18 cellular contexts compared by ENCODE assay signal in genomic region chr11:28627690-28628255, GRCh38.
DNase-seq lines count a peak whose midpoint lies in the region; ATAC-seq and TF ChIP-seq lines count a peak whose summit lies in the region.
"Had no signal": no experiment of that assay in that cellular context is flagged by ENCODE, and none has a peak within 500 bp of the region (broad histone marks: within the 10 kb centered on the region; RNA-seq: fewer than 3 reads in every experiment).

No MANE protein-coding gene starts in this region.

- H3K9ac ChIP-seq in neural cell (ENCODE audit: low read length) = no peak overlapping the region
- H3K9ac ChIP-seq: KMS-11 had no signal

- H3K27ac ChIP-seq in GM23338 (ENCODE audit: low read depth) (no peak overlapping the region), neural cell (ENCODE audit: low read length) (no peak overlapping the region)
- H3K27ac ChIP-seq: KMS-11, SJCRH30 had no signal

- no peaks in the 10 kb centered on the region for H3F3A ChIP-seq in GM23338 (replicated peaks; ENCODE audit: low read depth)
- H3F3A ChIP-seq in neural cell (ENCODE audit: insufficient read depth, low read length, poor library complexity, severe bottlenecking) = peaks cover 9% of the 10 kb centered on the region

- H3K4me3 Mint-ChIP-seq in GM23338 = no peak overlapping the region
- no peak overlapping the region for H3K4me3 Mint-ChIP-seq in activated T-cell treated with anti-CD3 and anti-CD28 coated beads, Interleukin-2, amount 50 U/mL, for 72 hours

- no peak for DNase-seq in GM23338 (ENCODE audit: low spot score)
- peak; percentile 45 for DNase-seq in NCI-H1417 treated with DMSO at 0.1 percent for 48 hours (lab: John Stamatoyannopoulos, UW)
- DNase-seq in NCI-H69 (lab: John Stamatoyannopoulos, UW) = peak; percentile 8
- DNase-seq in GM13976 (ENCODE audit: low spot score) = no peak
- DNase-seq in activated CD4-positive, alpha-beta T cell treated with anti-CD3 and anti-CD28 coated beads for 4 hours = no peak
- no peak for DNase-seq in activated T-cell treated with anti-CD3 and anti-CD28 coated beads, Interleukin-2, amount 50 U/mL, for 72 hours
- DNase-seq: C1 segment of cervical spinal cord, GDM1, GOT3, NCI-H1048, NCI-H187 treated with DMSO at 0.1 percent for 48 hours, NCI-H526, PC-3, SJCRH30 had no signal

- H3K4me2 ChIP-seq in GM23338 = no peak overlapping the region
- no peak overlapping the region for H3K4me2 ChIP-seq in neural cell (ENCODE audit: low read length)
- H3K4me2 ChIP-seq: A549, KMS-11 had no signal

- H3K27ac Mint-ChIP-seq in GM23338 = no peak overlapping the region
- no peak overlapping the region for H3K27ac Mint-ChIP-seq in activated T-cell treated with anti-CD3 and anti-CD28 coated beads, Interleukin-2, amount 50 U/mL, for 72 hours

- TF ChIP-seq RAD21 in neural cell (conservative IDR thresholded peaks at IDR 0.05) = no peak

- H4K20me1 ChIP-seq in GM23338 (replicated peaks; ENCODE audit: insufficient read depth) (no peaks in the 10 kb centered on the region), neural cell (ENCODE audit: insufficient read depth) (no peaks in the 10 kb centered on the region)

- TF ChIP-seq CTCF in GM23338 (conservative IDR thresholded peaks at IDR 0.05; ENCODE audit: low read depth in 2 of 2) (no peak), neural cell (IDR thresholded peaks at IDR 0.05; ENCODE audit: poor library complexity, severe bottlenecking) (no peak), GM13976 (IDR thresholded peaks at IDR 0.05; ENCODE audit: borderline replicate concordance, control extremely low read depth, extremely low read depth, insufficient read depth, missing control alignments) (no peak)

- H3K36me3 Mint-ChIP-seq in GM23338 (ENCODE audit: low read depth) = no peaks in the 10 kb centered on the region
- H3K36me3 Mint-ChIP-seq in activated T-cell treated with anti-CD3 and anti-CD28 coated beads, Interleukin-2, amount 50 U/mL, for 72 hours (ENCODE audit: insufficient read depth in 2 of 2) = no peaks in the 10 kb centered on the region

- H3K27me3 Mint-ChIP-seq in GM23338 (ENCODE audit: insufficient read depth, low read depth, poor library complexity) = peaks cover 2% of the 10 kb centered on the region
- no peaks in the 10 kb centered on the region for H3K27me3 Mint-ChIP-seq in activated T-cell treated with anti-CD3 and anti-CD28 coated beads, Interleukin-2, amount 50 U/mL, for 72 hours (ENCODE audit: low read depth)

- H3K9me2 ChIP-seq in GM23338 (ENCODE audit: insufficient read depth) (peaks cover 7% of the 10 kb centered on the region; the same call in 1 of the 2 replicates), neural cell (ENCODE audit: insufficient read depth, low read length) (no peaks in the 10 kb centered on the region)

- H3K9me3 Mint-ChIP-seq in GM23338 = no peaks in the 10 kb centered on the region
- H3K9me3 Mint-ChIP-seq in activated T-cell treated with anti-CD3 and anti-CD28 coated beads, Interleukin-2, amount 50 U/mL, for 72 hours = peaks cover 1 to 7% of the 10 kb centered on the region in 2 donors

- H3K4me1 Mint-ChIP-seq in GM23338 = peaks cover 17% of the 10 kb centered on the region
- no peaks in the 10 kb centered on the region for H3K4me1 Mint-ChIP-seq in activated T-cell treated with anti-CD3 and anti-CD28 coated beads, Interleukin-2, amount 50 U/mL, for 72 hours (ENCODE audit: low read depth)

- in situ Hi-C loops in GM13976 (cut with MboI; ENCODE audit: low sequenced_read_pairs, unreplicated experiment) = no loop called here

- TF ChIP-seq EP300 in neural cell (conservative IDR thresholded peaks at IDR 0.05; ENCODE audit: poor library complexity, severe bottlenecking) = peak; percentile 67

- H3K4me1 ChIP-seq in GM23338 (ENCODE audit: insufficient read depth) = no peaks in the 10 kb centered on the region
- H3K4me1 ChIP-seq: SJCRH30 had no signal

- ATAC-seq in GM23338 = peak; percentile 64
- ATAC-seq in activated T-cell treated with anti-CD3 and anti-CD28 coated beads, Interleukin-2, amount 50 U/mL, for 72 hours (replicated peaks in 1 of 2) = no peak
- ATAC-seq: A549, GM12878, PC-3 had no signal

- no peaks in the 10 kb centered on the region for H3K27me3 ChIP-seq in GM23338 (ENCODE audit: insufficient read depth)
- peaks cover 55% of the 10 kb centered on the region for H3K27me3 ChIP-seq in neural cell (ENCODE audit: insufficient read depth, low read depth, low read length)

- H2AFZ ChIP-seq in GM23338 (no peak overlapping the region), neural cell (ENCODE audit: low read depth, low read length) (no peak overlapping the region)

- H3K36me3 ChIP-seq in GM23338 (ENCODE audit: insufficient read depth) (no peaks in the 10 kb centered on the region), neural cell (ENCODE audit: insufficient read depth, low read length) (no peaks in the 10 kb centered on the region)
- H3K36me3 ChIP-seq: SJCRH30 had no signal

- H3K4me3 ChIP-seq in GM23338 = no peak overlapping the region
- no peak overlapping the region for H3K4me3 ChIP-seq in neural cell (ENCODE audit: low read length)
- H3K4me3 ChIP-seq: A549, GM12878, SJCRH30 had no signal

- no peaks in the 10 kb centered on the region for H3K9me3 ChIP-seq in neural cell (ENCODE audit: low read length)
- H3K9me3 ChIP-seq: SJCRH30 had no signal

- no peaks in the 10 kb centered on the region for H3K79me2 ChIP-seq in GM23338 (replicated peaks; ENCODE audit: insufficient read depth)
- no peaks in the 10 kb centered on the region for H3K79me2 ChIP-seq in neural cell (replicated peaks; ENCODE audit: insufficient read depth, low read length)

TF ChIP-seq in neural cell, 6 proteins besides CTCF, POLR2A, EP300 and RAD21:
- no peak for TF ChIP-seq EZH2 (IDR thresholded peaks at IDR 0.05; ENCODE audit: borderline replicate concordance, insufficient read depth, low read length, poor library complexity, severe bottlenecking)
- TF ChIP-seq POLR2AphosphoS5 (IDR thresholded peaks at IDR 0.05) = peak; percentile 94
- TF ChIP-seq TAF1 (IDR thresholded peaks at IDR 0.05; ENCODE audit: low read depth) = no peak
- peak; percentile 37 for TF ChIP-seq REST (IDR thresholded peaks at IDR 0.05; ENCODE audit: borderline replicate concordance)
TF ChIP-seq in neural cell: peak in this region for 2.

Comparison
In these comparisons a context has a peak if more than half of its experiments do, and no peak if none do; other contexts are left out.
1. DNase-seq: peak in NCI-H1417 treated with DMSO at 0.1 percent for 48 hours (single experiment) and NCI-H69 (single experiment); none in GM23338 (single experiment), GM13976 (single experiment), activated CD4-positive, alpha-beta T cell treated with anti-CD3 and anti-CD28 coated beads for 4 hours (0 of 2) and activated T-cell treated with anti-CD3 and anti-CD28 coated beads, Interleukin-2, amount 50 U/mL, for 72 hours (0 of 2).